Comparison of ENCODE assay signal across 9 cellular contexts in genomic region chr14:69652942-69653680, GRCh38. TPM values are rescaled to one million over a fixed set of nuclear protein-coding genes. Genes with fewer than 3 reads are reported as not detected.
DNase-seq lines count a peak whose midpoint lies in the region; ATAC-seq, FAIRE-seq and TF ChIP-seq lines count a peak whose summit lies in the region.
"Had no signal": no experiment of that assay in that cellular context is flagged by ENCODE, and none has a peak within 500 bp of the region (broad histone marks: within the 10 kb centered on the region; RNA-seq: fewer than 3 reads in every experiment).

No MANE protein-coding gene starts in this region.

- DNase-seq in activated naive CD4-positive, alpha-beta T cell treated with Interleukin-2 at 50 U/mL for 16 hours, result no peak
- DNase-seq in T-helper 17 cell (no peak), kidney (no peak), type B pancreatic cell (ENCODE audit: extremely low spot score, unreplicated experiment) (no peak), NCI-H1092 (lab: John Stamatoyannopoulos, UW) (no peak), NCI-H510A (lab: John Stamatoyannopoulos, UW) (no peak), glutamatergic neuron (no peak)

- H3K27ac Mint-ChIP-seq in activated naive CD4-positive, alpha-beta T cell treated with anti-CD3 and anti-CD28 coated beads, Interleukin-2, amount 50 U/mL, for 24 hours, result peak overlapping the region; percentile 73
- peak overlapping the region; percentile 66 for H3K27ac Mint-ChIP-seq in T-helper 17 cell
- peak overlapping the region; percentile 91 for H3K27ac Mint-ChIP-seq in type B pancreatic cell
- no peak overlapping the region for H3K27ac Mint-ChIP-seq in glutamatergic neuron (ENCODE audit: unreplicated experiment)

- peak overlapping the region; percentile 77 to 86 for H3K27ac ChIP-seq in kidney (ENCODE audit: low read depth in 2 of 2, low read length in 2 of 2)
- H3K27ac ChIP-seq: SK-N-MC had no signal

- H3K9me3 Mint-ChIP-seq in activated naive CD4-positive, alpha-beta T cell treated with anti-CD3 and anti-CD28 coated beads, Interleukin-2, amount 50 U/mL, for 24 hours, result no peaks in the 10 kb centered on the region
- H3K9me3 Mint-ChIP-seq in type B pancreatic cell (no peaks in the 10 kb centered on the region), glutamatergic neuron (ENCODE audit: unreplicated experiment) (peaks cover 12% of the 10 kb centered on the region)

- H3K27me3 Mint-ChIP-seq in activated naive CD4-positive, alpha-beta T cell treated with anti-CD3 and anti-CD28 coated beads, Interleukin-2, amount 50 U/mL, for 24 hours, result no peaks in the 10 kb centered on the region
- no peaks in the 10 kb centered on the region for H3K27me3 Mint-ChIP-seq in T-helper 17 cell
- H3K27me3 Mint-ChIP-seq in type B pancreatic cell, result no peaks in the 10 kb centered on the region
- peaks cover 2% of the 10 kb centered on the region for H3K27me3 Mint-ChIP-seq in glutamatergic neuron (ENCODE audit: unreplicated experiment)

- H3K4me1 Mint-ChIP-seq in activated naive CD4-positive, alpha-beta T cell treated with anti-CD3 and anti-CD28 coated beads, Interleukin-2, amount 50 U/mL, for 24 hours, result peaks cover 97% of the 10 kb centered on the region
- peaks cover 72% of the 10 kb centered on the region for H3K4me1 Mint-ChIP-seq in T-helper 17 cell
- H3K4me1 Mint-ChIP-seq in type B pancreatic cell (ENCODE audit: unreplicated experiment), result peaks cover 62% of the 10 kb centered on the region
- peaks cover 52% of the 10 kb centered on the region for H3K4me1 Mint-ChIP-seq in glutamatergic neuron (ENCODE audit: low read depth, unreplicated experiment)

- H3K9me3 ChIP-seq in T-helper 17 cell (ENCODE audit: control insufficient read depth, low read length, poor library complexity, severe bottlenecking), result no peaks in the 10 kb centered on the region
- H3K9me3 ChIP-seq in kidney (ENCODE audit: control insufficient read depth in 1 of 2, low read length in 2 of 2), result no peaks in the 10 kb centered on the region

- no peak for FAIRE-seq in kidney (lab: Jason Lieb, UNC)

- H3K36me3 ChIP-seq in kidney (ENCODE audit: control insufficient read depth in 1 of 2, insufficient read depth in 2 of 2, low read length in 2 of 2), result no peaks in the 10 kb centered on the region

- TF ChIP-seq CTCF in kidney (IDR thresholded peaks at IDR 0.05; ENCODE audit: borderline replicate concordance, extremely low read depth, insufficient read depth), result no peak
- TF ChIP-seq CTCF in type B pancreatic cell (conservative IDR thresholded peaks at IDR 0.05), result no peak
- TF ChIP-seq CTCF in glutamatergic neuron (IDR thresholded peaks at IDR 0.05; ENCODE audit: partially characterized antibody, unreplicated experiment), result no peak

- peaks cover 68 to 74% of the 10 kb centered on the region in 2 donors for H3K4me1 ChIP-seq in kidney (ENCODE audit: control insufficient read depth in 1 of 2, insufficient read depth in 1 of 2, low read depth in 1 of 2, low read length in 2 of 2)

- peak overlapping the region; percentile 37 for H3K4me3 Mint-ChIP-seq in activated naive CD4-positive, alpha-beta T cell treated with anti-CD3 and anti-CD28 coated beads, Interleukin-2, amount 50 U/mL, for 24 hours
- H3K4me3 Mint-ChIP-seq in T-helper 17 cell, result peak overlapping the region; percentile 19
- peak overlapping the region; percentile 24 for H3K4me3 Mint-ChIP-seq in type B pancreatic cell
- no peak overlapping the region for H3K4me3 Mint-ChIP-seq in glutamatergic neuron (ENCODE audit: unreplicated experiment)

- peaks cover 4% of the 10 kb centered on the region for H3K36me3 Mint-ChIP-seq in activated naive CD4-positive, alpha-beta T cell treated with anti-CD3 and anti-CD28 coated beads, Interleukin-2, amount 50 U/mL, for 24 hours
- no peaks in the 10 kb centered on the region for H3K36me3 Mint-ChIP-seq in T-helper 17 cell (ENCODE audit: low read depth)
- H3K36me3 Mint-ChIP-seq in type B pancreatic cell, result no peaks in the 10 kb centered on the region
- H3K36me3 Mint-ChIP-seq in glutamatergic neuron (ENCODE audit: unreplicated experiment), result no peaks in the 10 kb centered on the region

- H3K9ac ChIP-seq in kidney (ENCODE audit: low read length in 2 of 2), result peak overlapping the region; percentile 2 to 36

- no peak overlapping the region for H3K4me3 ChIP-seq in kidney (ENCODE audit: low read length in 2 of 2)
- H3K4me3 ChIP-seq: SK-N-MC had no signal

- intact Hi-C loops in kidney (cut with DNase I), result no loop called here

- ATAC-seq in T-helper 17 cell, result peak; percentile 46

RNA-seq across cellular contexts. Expression of gene SUSD6, which starts 41.7 kb away (rescaled TPM):
- total RNA-seq in T-helper 17 cell, result 100 to 1,000 TPM in 1 of 2 donors, 10 to 100 TPM in 1; 94.7 to 101 TPM
- total RNA-seq in kidney, result 84.2 TPM
- 14.3 TPM for polyA plus RNA-seq in kidney (ENCODE audit: insufficient read depth, low read depth, low replicate concordance)
- total RNA-seq in type B pancreatic cell (ENCODE audit: low replicate concordance), result 31.7 and 78.9 TPM in 2 replicates
- total RNA-seq in glutamatergic neuron (ENCODE audit: unreplicated experiment), result 106 TPM
